8 cellular contexts compared by ENCODE assay signal in genomic region chr6:53767941-53768340, GRCh38.
"Had no signal": no experiment of that assay in that cellular context is flagged by ENCODE, and none has a peak within 500 bp of the region (broad histone marks: within the 10 kb centered on the region; RNA-seq: fewer than 3 reads in every experiment).

No MANE protein-coding gene starts in this region.

- H3K9ac ChIP-seq: GM23248 had no signal

- H3K9me3 ChIP-seq: HAP-1 had no signal

- H3K4me1 ChIP-seq: HAP-1 had no signal

- H3K36me3 ChIP-seq: HAP-1 had no signal

- H2AFZ ChIP-seq: GM23248 had no signal

- H3K4me3 ChIP-seq: GM23248, HAP-1 had no signal

- H3K27ac ChIP-seq: GM23248, HL-60 had no signal

- ATAC-seq: HCT116, HepG2 had no signal

- DNase-seq: GOT3, H7, HFFc6 had no signal
